Comparison of ENCODE assay signal across 1 cellular context in genomic region chr6:37030599-37030998, GRCh38.
TF ChIP-seq lines count a peak whose summit lies in the region.

No MANE protein-coding gene starts in this region.

TF ChIP-seq in GM12878, 131 proteins besides CTCF, POLR2A, EP300 and RAD21:
- TF ChIP-seq SP1 (IDR thresholded peaks at IDR 0.05; ENCODE audit: low read depth, low read length) = no peak
- TF ChIP-seq BMI1 (IDR thresholded peaks at IDR 0.05; ENCODE audit: borderline replicate concordance) = no peak
- TF ChIP-seq RELA (IDR thresholded peaks at IDR 0.05; ENCODE audit: borderline replicate concordance, partially characterized antibody) = no peak
- no peak for TF ChIP-seq RELB (IDR thresholded peaks at IDR 0.05; ENCODE audit: low read depth)
- TF ChIP-seq PBX3 (IDR thresholded peaks at IDR 0.05; ENCODE audit: insufficient replicate concordance, low read depth, low read length) = no peak
- TF ChIP-seq JUNB (IDR thresholded peaks at IDR 0.05) = no peak
- TF ChIP-seq ZNF217 (IDR thresholded peaks at IDR 0.05) = peak; percentile 54; the same call in 1 of the 2 replicates
